8 cellular contexts compared by ENCODE assay signal in the genomic region with DNA sequence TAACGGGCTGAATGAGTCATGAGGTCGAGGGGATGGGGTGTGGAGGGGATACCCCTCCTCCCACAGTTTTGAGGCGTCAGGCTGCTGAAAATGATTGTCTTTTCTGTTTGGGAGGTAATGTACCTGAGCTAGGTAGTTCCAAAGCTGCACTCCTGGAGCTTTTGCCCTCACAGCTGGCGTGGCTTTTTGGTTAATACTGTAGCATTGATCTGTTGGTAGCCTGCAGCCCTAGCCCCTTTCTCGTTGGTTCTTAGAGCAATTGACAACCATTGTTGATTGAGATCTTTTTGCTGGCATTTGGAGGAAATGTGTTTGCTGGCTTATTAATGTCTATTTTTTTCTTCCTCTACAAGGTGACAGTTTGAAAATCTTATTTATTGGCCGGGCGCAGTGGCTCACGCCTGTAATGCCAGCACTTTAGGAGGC. TPM values are rescaled to one million over a fixed set of nuclear protein-coding genes. Genes with fewer than 3 reads are reported as not detected.
A peak's percentile ranks its signal among the peaks of the same experiment; 100 is the strongest.
DNase-seq lines count a peak whose midpoint lies in the region; FAIRE-seq and TF ChIP-seq lines count a peak whose summit lies in the region.

No MANE protein-coding gene starts in this region.

- no peak for DNase-seq in A673 (ENCODE audit: low spot score)
- DNase-seq in urothelium cell line (ENCODE audit: low spot score): no peak
- DNase-seq in stimulated activated CD4-positive, alpha-beta T cell treated with anti-CD3 and anti-CD28 coated beads, Interleukin-12 subunit alpha, Interleukin-12 subunit beta, amount 100 ng/mL, for 4 hours: no peak
- no peak for DNase-seq in stimulated activated naive CD4-positive, alpha-beta T cell (lab: John Stamatoyannopoulos, UW)
- DNase-seq in SHP77 treated with DMSO at 0.1 percent for 48 hours (lab: John Stamatoyannopoulos, UW): no peak

- TF ChIP-seq CTCF in A673 (conservative IDR thresholded peaks at IDR 0.05; ENCODE audit: low read depth, low read length) (no peak), KMS-11 (conservative IDR thresholded peaks at IDR 0.05; ENCODE audit: low read depth, low read length) (no peak)

- H3K79me2 ChIP-seq in KMS-11 (ENCODE audit: insufficient read depth, low read depth): peaks cover 56% of the 10 kb centered on the region

- peaks cover 26% of the 10 kb centered on the region for H3K4me1 ChIP-seq in A673 (ENCODE audit: insufficient read depth, low read length, poor library complexity, severe bottlenecking)
- peaks cover 41% of the 10 kb centered on the region for H3K4me1 ChIP-seq in KMS-11 (ENCODE audit: low read depth, poor library complexity, severe bottlenecking)
- peaks cover 7 to 24% of the 10 kb centered on the region in 2 donors for H3K4me1 ChIP-seq in muscle layer of duodenum (ENCODE audit: control insufficient read depth in 1 of 2, insufficient read depth in 2 of 2, low read length in 2 of 2)

- H4K20me1 ChIP-seq in KMS-11 (ENCODE audit: insufficient read depth): no peaks in the 10 kb centered on the region; the same call in 1 of the 2 replicates

- BruUV-seq in A673 (replicated peaks; lab: Mats Ljungman, UMichigan): TSS peak; percentile 52

- POLR2A ChIA-PET in A673 (lab: Charles Lee; ENCODE audit: low non-redundant PET): no interaction called here

- peak overlapping the region; percentile 52; the same call in 1 of the 2 replicates for H2AFZ ChIP-seq in KMS-11 (ENCODE audit: low read depth)

- H3K9ac ChIP-seq in KMS-11: peak overlapping the region; percentile 97; the same call in 1 of the 2 replicates

- H3K27me3 ChIP-seq in A673 (replicated peaks; ENCODE audit: insufficient read depth, low read depth, low read length, poor library complexity) (no peaks in the 10 kb centered on the region), KMS-11 (ENCODE audit: insufficient read depth, low read depth) (no peaks in the 10 kb centered on the region), muscle layer of duodenum (ENCODE audit: low read depth, low read length) (no peaks in the 10 kb centered on the region)

- no peak for FAIRE-seq in urothelium cell line (lab: Jason Lieb, UNC)

- H3K4me3 ChIP-seq in A673 (ENCODE audit: low read depth, low read length, poor library complexity, severe bottlenecking): peak overlapping the region; percentile 99
- H3K4me3 ChIP-seq in KMS-11 (IDR thresholded peaks at IDR 0.05; ENCODE audit: insufficient read depth, low read depth, low read length): no peak overlapping the region
- H3K4me3 ChIP-seq in muscle layer of duodenum (ENCODE audit: low read depth in 1 of 2, low read length in 2 of 2): peak overlapping the region; percentile 88 to 95

- CTCF ChIA-PET in A673 (lab: Charles Lee): no interaction called here

- intact Hi-C loops in A673 (cut with micrococcal nuclease; ENCODE audit: unreplicated experiment): loop anchor here (1.0 kb wide), 1 partner anchor 22 kb away; the partner anchor contains the start of gene TUFM

- H3K4me2 ChIP-seq in KMS-11: peak overlapping the region; percentile 92

- H3K27ac ChIP-seq in A673 (ENCODE audit: low read depth, low read length, poor library complexity, severe bottlenecking) (peak overlapping the region; percentile 100), KMS-11 (peak overlapping the region; percentile 96), cingulate gyrus (ENCODE audit: low read depth, low read length) (peak overlapping the region; percentile 95), muscle layer of duodenum (ENCODE audit: low read length) (peak overlapping the region; percentile 94)

- no peaks in the 10 kb centered on the region for H3K9me3 ChIP-seq in A673 (ENCODE audit: low read depth, low read length, poor library complexity, severe bottlenecking)
- no peaks in the 10 kb centered on the region for H3K9me3 ChIP-seq in muscle layer of duodenum (ENCODE audit: control insufficient read depth in 1 of 2, low read length in 2 of 2)

- H3K36me3 ChIP-seq in A673 (ENCODE audit: insufficient read depth, low read length, poor library complexity, severe bottlenecking) (peaks cover 50% of the 10 kb centered on the region), KMS-11 (ENCODE audit: insufficient read depth) (peaks cover 20% of the 10 kb centered on the region; the same call in 1 of the 2 replicates), muscle layer of duodenum (ENCODE audit: control insufficient read depth in 1 of 2, insufficient read depth in 2 of 2, low read length in 2 of 2) (peaks cover 39 to 52% of the 10 kb centered on the region in 2 donors)

RNA-seq across cellular contexts. Expression of gene ATXN2L, which starts 1.8 kb away (rescaled TPM):
- total RNA-seq in A673 (2021): 330 and 335 TPM in 2 replicates

RNA-seq across cellular contexts. Expression of gene TUFM, which starts 21.6 kb away (rescaled TPM):
- total RNA-seq in A673 (2021): 228 and 244 TPM in 2 replicates

RNA-seq across cellular contexts. Expression of gene SH2B1, which starts 39.1 kb away (rescaled TPM):
- 55.9 and 57.8 TPM in 2 replicates for total RNA-seq in A673 (2021)

RNA-seq across cellular contexts. Expression of gene ATP2A1, which starts 53.7 kb away (rescaled TPM):
- 3.0 and 3.5 TPM in 2 replicates for total RNA-seq in A673 (2021)
